ENCODE assay signal across 1 cellular context in the genomic region with DNA sequence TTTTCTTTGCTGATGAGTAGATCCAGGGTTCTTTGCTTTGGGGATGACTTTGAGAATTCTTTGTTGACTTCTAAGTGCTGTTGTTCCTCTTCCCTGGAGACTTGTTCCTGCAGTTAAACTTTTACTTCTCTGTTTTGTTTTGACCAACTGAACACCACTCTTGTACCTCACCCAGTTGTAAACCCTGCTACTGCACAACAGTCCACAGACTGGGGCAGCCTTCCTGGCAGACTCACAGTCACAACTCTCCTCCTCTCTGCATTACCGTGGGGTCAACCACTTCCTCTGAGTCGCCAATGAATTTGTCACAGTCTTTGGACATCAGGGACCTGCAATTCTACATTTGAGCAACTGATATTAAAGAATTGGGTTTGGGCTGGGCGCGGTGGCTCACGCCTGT.
TF ChIP-seq lines count a peak whose summit lies in the region.

No MANE protein-coding gene starts in this region.

TF ChIP-seq in HepG2, 621 proteins besides CTCF, POLR2A, EP300 and RAD21 (continued from another document):
- TF ChIP-seq, protein P1, sequence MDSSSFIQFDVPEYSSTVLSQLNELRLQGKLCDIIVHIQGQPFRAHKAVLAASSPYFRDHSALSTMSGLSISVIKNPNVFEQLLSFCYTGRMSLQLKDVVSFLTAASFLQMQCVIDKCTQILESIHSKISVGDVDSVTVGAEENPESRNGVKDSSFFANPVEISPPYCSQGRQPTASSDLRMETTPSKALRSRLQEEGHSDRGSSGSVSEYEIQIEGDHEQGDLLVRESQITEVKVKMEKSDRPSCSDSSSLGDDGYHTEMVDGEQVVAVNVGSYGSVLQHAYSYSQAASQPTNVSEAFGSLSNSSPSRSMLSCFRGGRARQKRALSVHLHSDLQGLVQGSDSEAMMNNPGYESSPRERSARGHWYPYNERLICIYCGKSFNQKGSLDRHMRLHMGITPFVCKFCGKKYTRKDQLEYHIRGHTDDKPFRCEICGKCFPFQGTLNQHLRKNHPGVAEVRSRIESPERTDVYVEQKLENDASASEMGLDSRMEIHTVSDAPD (CRISPR knock-in tag; IDR thresholded peaks at IDR 0.05), result no peak
TF ChIP-seq in HepG2: peak in this region for 0.
